18 cellular contexts compared by ENCODE assay signal in the genomic region with DNA sequence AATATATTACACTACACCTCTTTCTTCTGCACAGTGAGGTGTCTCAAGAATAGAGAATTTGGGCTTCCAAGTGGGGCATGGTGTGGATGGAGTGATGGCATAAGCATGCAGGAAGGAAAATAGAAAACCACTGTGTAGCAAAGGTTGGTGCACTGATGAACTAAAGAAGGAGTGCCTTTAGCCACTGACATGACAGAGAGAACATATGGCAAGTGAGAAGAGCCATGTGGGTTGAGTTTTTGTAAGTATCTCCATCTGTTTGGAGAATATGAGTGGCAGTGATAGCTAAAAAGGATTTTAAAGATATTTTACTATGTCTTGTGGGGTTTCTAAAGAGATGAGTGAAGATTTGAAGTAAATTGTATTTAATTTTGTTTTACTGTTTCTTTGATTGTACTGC.
DNase-seq lines count a peak whose midpoint lies in the region; ATAC-seq and TF ChIP-seq lines count a peak whose summit lies in the region.
"Had no signal": no experiment of that assay in that cellular context is flagged by ENCODE, and none has a peak within 500 bp of the region (broad histone marks: within the 10 kb centered on the region; RNA-seq: fewer than 3 reads in every experiment).

No MANE protein-coding gene starts in this region.

- no peak overlapping the region for H3K4me2 ChIP-seq in GM23338
- H3K4me2 ChIP-seq: BLaER1 had no signal

- no peaks in the 10 kb centered on the region for H3K79me2 ChIP-seq in GM23338 (replicated peaks; ENCODE audit: insufficient read depth)

- no peaks in the 10 kb centered on the region for H3K9me3 Mint-ChIP-seq in GM23338

- no peaks in the 10 kb centered on the region for H3K9me2 ChIP-seq in GM23338 (ENCODE audit: insufficient read depth)

- ATAC-seq in GM23338 = no peak
- no peak for ATAC-seq in HG03442 (IDR thresholded peaks at IDR 0.05; ENCODE audit: unreplicated experiment)

- no peak overlapping the region for H3K27ac Mint-ChIP-seq in GM23338
- H3K27ac Mint-ChIP-seq: CD14-positive monocyte; CD4-positive, alpha-beta memory T cell had no signal

- H3K36me3 Mint-ChIP-seq in GM23338 (ENCODE audit: low read depth) = no peaks in the 10 kb centered on the region
- H3K36me3 Mint-ChIP-seq: CD14-positive monocyte; CD4-positive, alpha-beta memory T cell had no signal

- TF ChIP-seq CTCF in GM23338 (conservative IDR thresholded peaks at IDR 0.05; ENCODE audit: low read depth in 2 of 2) = no peak

- H3K4me3 Mint-ChIP-seq in GM23338 = no peak overlapping the region
- H3K4me3 Mint-ChIP-seq: CD14-positive monocyte; CD4-positive, alpha-beta memory T cell had no signal

- peak overlapping the region; percentile 47; the same call in 1 of the 2 replicates for H2AFZ ChIP-seq in GM23338
- H2AFZ ChIP-seq: GM23248 had no signal

- no peaks in the 10 kb centered on the region for H3F3A ChIP-seq in GM23338 (replicated peaks; ENCODE audit: low read depth)

- H3K36me3 ChIP-seq in GM23338 (ENCODE audit: insufficient read depth) = no peaks in the 10 kb centered on the region
- H3K36me3 ChIP-seq: BLaER1 had no signal

- no peaks in the 10 kb centered on the region for H4K20me1 ChIP-seq in GM23338 (replicated peaks; ENCODE audit: insufficient read depth)
- H4K20me1 ChIP-seq: BLaER1 had no signal

- H3K27ac ChIP-seq in GM23338 (ENCODE audit: low read depth) = no peak overlapping the region
- H3K27ac ChIP-seq: BLaER1, GM23248, HL-60 had no signal

- H3K4me3 ChIP-seq in GM23338 = no peak overlapping the region
- H3K4me3 ChIP-seq: BLaER1, GM23248 had no signal

- DNase-seq in DMS 273 (lab: John Stamatoyannopoulos, UW; ENCODE audit: unreplicated experiment) (peak; percentile 71), GM23338 (ENCODE audit: low spot score) (no peak), NCI-H2171 treated with DMSO at 0.1 percent for 48 hours (lab: John Stamatoyannopoulos, UW) (peak; percentile 81), NCI-H69 (lab: John Stamatoyannopoulos, UW) (peak; percentile 33), middle frontal gyrus (ENCODE audit: extremely low spot score, low spot score) (no peak), amygdala (lab: John Stamatoyannopoulos, UW) (no peak)
- DNase-seq in stimulated activated naive CD4-positive, alpha-beta T cell (lab: John Stamatoyannopoulos, UW) = no peak
- DNase-seq: 8988T; CD4-positive, alpha-beta memory T cell; DMS53; DND-41; EL; GM23248; HCEC 1CT had no signal

- H3K4me1 ChIP-seq in GM23338 (ENCODE audit: insufficient read depth) = no peaks in the 10 kb centered on the region
- H3K4me1 ChIP-seq: BLaER1 had no signal

- no peaks in the 10 kb centered on the region for H3K27me3 ChIP-seq in GM23338 (ENCODE audit: insufficient read depth)
- H3K27me3 ChIP-seq: BLaER1 had no signal

- H3K4me1 Mint-ChIP-seq in GM23338 = no peaks in the 10 kb centered on the region
- H3K4me1 Mint-ChIP-seq: CD14-positive monocyte; CD4-positive, alpha-beta memory T cell had no signal

- H3K27me3 Mint-ChIP-seq in GM23338 (ENCODE audit: insufficient read depth, low read depth, poor library complexity) = peaks cover 4% of the 10 kb centered on the region
- H3K27me3 Mint-ChIP-seq: CD4-positive, alpha-beta memory T cell had no signal

TF ChIP-seq in GM23338, 12 proteins besides CTCF, POLR2A, EP300 and RAD21:
- no peak for TF ChIP-seq ZNF331 (CRISPR knock-in tag; IDR thresholded peaks at IDR 0.05; ENCODE audit: low read depth)
- TF ChIP-seq JUNB (IDR thresholded peaks at IDR 0.05; ENCODE audit: unreplicated experiment) = no peak
- TF ChIP-seq EZH2phosphoT487 (IDR thresholded peaks at IDR 0.05; ENCODE audit: unreplicated experiment) = no peak
- TF ChIP-seq STAT1 (IDR thresholded peaks at IDR 0.05; ENCODE audit: unreplicated experiment) = no peak
- no peak for TF ChIP-seq POLR2AphosphoS5 (IDR thresholded peaks at IDR 0.05; ENCODE audit: low read depth)
- TF ChIP-seq, protein P1, sequence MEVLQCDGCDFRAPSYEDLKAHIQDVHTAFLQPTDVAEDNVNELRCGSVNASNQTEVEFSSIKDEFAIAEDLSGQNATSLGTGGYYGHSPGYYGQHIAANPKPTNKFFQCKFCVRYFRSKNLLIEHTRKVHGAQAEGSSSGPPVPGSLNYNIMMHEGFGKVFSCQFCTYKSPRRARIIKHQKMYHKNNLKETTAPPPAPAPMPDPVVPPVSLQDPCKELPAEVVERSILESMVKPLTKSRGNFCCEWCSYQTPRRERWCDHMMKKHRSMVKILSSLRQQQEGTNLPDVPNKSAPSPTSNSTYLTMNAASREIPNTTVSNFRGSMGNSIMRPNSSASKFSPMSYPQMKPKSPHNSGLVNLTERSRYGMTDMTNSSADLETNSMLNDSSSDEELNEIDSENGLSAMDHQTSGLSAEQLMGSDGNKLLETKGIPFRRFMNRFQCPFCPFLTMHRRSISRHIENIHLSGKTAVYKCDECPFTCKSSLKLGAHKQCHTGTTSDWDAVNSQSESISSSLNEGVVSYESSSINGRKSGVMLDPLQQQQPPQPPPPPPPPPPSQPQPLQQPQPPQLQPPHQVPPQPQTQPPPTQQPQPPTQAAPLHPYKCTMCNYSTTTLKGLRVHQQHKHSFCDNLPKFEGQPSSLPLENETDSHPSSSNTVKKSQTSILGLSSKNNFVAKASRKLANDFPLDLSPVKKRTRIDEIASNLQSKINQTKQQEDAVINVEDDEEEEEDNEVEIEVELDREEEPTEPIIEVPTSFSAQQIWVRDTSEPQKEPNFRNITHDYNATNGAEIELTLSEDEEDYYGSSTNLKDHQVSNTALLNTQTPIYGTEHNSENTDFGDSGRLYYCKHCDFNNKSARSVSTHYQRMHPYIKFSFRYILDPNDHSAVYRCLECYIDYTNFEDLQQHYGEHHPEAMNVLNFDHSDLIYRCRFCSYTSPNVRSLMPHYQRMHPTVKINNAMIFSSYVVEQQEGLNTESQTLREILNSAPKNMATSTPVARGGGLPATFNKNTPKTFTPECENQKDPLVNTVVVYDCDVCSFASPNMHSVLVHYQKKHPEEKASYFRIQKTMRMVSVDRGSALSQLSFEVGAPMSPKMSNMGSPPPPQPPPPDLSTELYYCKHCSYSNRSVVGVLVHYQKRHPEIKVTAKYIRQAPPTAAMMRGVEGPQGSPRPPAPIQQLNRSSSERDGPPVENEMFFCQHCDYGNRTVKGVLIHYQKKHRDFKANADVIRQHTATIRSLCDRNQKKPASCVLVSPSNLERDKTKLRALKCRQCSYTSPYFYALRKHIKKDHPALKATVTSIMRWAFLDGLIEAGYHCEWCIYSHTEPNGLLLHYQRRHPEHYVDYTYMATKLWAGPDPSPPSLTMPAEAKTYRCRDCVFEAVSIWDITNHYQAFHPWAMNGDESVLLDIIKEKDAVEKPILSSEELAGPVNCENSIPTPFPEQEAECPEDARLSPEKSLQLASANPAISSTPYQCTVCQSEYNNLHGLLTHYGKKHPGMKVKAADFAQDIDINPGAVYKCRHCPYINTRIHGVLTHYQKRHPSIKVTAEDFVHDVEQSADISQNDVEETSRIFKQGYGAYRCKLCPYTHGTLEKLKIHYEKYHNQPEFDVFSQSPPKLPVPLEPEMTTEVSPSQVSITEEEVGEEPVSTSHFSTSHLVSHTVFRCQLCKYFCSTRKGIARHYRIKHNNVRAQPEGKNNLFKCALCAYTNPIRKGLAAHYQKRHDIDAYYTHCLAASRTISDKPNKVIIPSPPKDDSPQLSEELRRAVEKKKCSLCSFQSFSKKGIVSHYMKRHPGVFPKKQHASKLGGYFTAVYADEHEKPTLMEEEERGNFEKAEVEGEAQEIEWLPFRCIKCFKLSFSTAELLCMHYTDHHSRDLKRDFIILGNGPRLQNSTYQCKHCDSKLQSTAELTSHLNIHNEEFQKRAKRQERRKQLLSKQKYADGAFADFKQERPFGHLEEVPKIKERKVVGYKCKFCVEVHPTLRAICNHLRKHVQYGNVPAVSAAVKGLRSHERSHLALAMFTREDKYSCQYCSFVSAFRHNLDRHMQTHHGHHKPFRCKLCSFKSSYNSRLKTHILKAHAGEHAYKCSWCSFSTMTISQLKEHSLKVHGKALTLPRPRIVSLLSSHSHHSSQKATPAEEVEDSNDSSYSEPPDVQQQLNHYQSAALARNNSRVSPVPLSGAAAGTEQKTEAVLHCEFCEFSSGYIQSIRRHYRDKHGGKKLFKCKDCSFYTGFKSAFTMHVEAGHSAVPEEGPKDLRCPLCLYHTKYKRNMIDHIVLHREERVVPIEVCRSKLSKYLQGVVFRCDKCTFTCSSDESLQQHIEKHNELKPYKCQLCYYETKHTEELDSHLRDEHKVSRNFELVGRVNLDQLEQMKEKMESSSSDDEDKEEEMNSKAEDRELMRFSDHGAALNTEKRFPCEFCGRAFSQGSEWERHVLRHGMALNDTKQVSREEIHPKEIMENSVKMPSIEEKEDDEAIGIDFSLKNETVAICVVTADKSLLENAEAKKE (CRISPR knock-in tag; IDR thresholded peaks at IDR 0.05) = no peak
- no peak for TF ChIP-seq NANOG (IDR thresholded peaks at IDR 0.05; ENCODE audit: borderline replicate concordance)
- TF ChIP-seq, protein P2, sequence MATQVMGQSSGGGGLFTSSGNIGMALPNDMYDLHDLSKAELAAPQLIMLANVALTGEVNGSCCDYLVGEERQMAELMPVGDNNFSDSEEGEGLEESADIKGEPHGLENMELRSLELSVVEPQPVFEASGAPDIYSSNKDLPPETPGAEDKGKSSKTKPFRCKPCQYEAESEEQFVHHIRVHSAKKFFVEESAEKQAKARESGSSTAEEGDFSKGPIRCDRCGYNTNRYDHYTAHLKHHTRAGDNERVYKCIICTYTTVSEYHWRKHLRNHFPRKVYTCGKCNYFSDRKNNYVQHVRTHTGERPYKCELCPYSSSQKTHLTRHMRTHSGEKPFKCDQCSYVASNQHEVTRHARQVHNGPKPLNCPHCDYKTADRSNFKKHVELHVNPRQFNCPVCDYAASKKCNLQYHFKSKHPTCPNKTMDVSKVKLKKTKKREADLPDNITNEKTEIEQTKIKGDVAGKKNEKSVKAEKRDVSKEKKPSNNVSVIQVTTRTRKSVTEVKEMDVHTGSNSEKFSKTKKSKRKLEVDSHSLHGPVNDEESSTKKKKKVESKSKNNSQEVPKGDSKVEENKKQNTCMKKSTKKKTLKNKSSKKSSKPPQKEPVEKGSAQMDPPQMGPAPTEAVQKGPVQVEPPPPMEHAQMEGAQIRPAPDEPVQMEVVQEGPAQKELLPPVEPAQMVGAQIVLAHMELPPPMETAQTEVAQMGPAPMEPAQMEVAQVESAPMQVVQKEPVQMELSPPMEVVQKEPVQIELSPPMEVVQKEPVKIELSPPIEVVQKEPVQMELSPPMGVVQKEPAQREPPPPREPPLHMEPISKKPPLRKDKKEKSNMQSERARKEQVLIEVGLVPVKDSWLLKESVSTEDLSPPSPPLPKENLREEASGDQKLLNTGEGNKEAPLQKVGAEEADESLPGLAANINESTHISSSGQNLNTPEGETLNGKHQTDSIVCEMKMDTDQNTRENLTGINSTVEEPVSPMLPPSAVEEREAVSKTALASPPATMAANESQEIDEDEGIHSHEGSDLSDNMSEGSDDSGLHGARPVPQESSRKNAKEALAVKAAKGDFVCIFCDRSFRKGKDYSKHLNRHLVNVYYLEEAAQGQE (IDR thresholded peaks at IDR 0.05; ENCODE audit: unreplicated experiment) = no peak
- no peak for TF ChIP-seq ZNF114 (CRISPR knock-in tag; IDR thresholded peaks at IDR 0.05)

Comparison
In these comparisons a context has a peak if more than half of its experiments do, and no peak if none do; other contexts are left out.
1. DNase-seq: peak in DMS 273 (single experiment), NCI-H2171 treated with DMSO at 0.1 percent for 48 hours (single experiment) and NCI-H69 (single experiment); none in GM23338 (single experiment), middle frontal gyrus (single experiment), stimulated activated naive CD4-positive, alpha-beta T cell (0 of 6) and amygdala (0 of 56).